Comparison of ENCODE assay signal across 1 cellular context in the genomic region with DNA sequence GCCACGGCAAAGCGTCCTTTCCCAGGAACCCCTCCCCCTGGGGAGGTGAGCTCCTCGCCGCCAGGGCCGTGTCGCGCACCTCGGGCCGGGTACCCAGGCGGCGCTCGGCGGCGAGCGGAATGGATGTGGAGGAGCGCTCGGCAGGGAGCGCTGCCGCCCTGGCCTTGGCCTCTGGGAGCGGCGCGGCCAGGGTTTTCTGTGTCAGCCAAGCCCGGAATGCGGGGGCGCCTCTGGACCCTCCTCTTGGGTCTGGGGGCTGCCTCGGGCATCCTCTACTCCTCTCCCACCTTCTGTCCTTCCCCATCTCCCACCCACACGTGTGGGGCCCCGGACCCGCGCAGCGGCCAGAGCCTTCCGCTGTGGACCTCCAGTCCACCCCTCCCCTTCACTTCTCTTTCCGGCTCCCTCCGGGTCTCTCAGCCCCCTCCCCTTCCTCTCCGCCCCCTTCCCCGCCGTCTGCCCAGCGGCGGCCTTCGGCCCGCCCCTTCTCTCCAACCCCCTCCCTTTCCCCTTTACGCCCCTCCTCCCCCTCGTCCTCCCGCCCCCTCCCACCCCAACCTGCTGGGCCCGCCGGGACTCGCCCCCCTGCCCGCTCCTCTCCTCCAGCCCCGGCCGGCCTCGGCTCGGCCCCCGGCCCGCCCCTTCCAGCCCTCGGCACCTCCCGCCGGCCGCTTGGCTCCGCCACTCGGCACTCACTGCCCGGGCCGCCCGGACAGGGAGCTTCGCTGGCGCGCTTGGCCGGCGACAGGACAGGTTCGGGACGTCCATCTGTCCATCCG.
TF ChIP-seq lines count a peak whose summit lies in the region.

A gene (plus strand): TSS at position 684 of the 779 bp plus-strand sequence. CDS start 129 bp downstream, outside the sequence.

TF ChIP-seq in K562, 482 proteins besides CTCF, POLR2A, EP300 and RAD21 (continued from another document and continues in another):
- TF ChIP-seq, protein P1, sequence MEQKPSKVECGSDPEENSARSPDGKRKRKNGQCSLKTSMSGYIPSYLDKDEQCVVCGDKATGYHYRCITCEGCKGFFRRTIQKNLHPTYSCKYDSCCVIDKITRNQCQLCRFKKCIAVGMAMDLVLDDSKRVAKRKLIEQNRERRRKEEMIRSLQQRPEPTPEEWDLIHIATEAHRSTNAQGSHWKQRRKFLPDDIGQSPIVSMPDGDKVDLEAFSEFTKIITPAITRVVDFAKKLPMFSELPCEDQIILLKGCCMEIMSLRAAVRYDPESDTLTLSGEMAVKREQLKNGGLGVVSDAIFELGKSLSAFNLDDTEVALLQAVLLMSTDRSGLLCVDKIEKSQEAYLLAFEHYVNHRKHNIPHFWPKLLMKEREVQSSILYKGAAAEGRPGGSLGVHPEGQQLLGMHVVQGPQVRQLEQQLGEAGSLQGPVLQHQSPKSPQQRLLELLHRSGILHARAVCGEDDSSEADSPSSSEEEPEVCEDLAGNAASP (IDR thresholded peaks at IDR 0.05) = no peak
- TF ChIP-seq TSC22D4 (tag; IDR thresholded peaks at IDR 0.05) (no peak), POLR2G (IDR thresholded peaks at IDR 0.05; ENCODE audit: low read depth, low read length) (peak; percentile 86), MIER1 (IDR thresholded peaks at IDR 0.05; ENCODE audit: low read depth) (no peak), KAT7 (CRISPR knock-in tag; IDR thresholded peaks at IDR 0.05; ENCODE audit: borderline replicate concordance) (no peak), KLF6 (CRISPR knock-in tag; IDR thresholded peaks at IDR 0.05; ENCODE audit: borderline replicate concordance) (no peak), CCNT2 (IDR thresholded peaks at IDR 0.05; ENCODE audit: borderline replicate concordance, extremely low read depth, insufficient read length, low read depth, low read length) (peak; percentile 56), GTF2F1 (IDR thresholded peaks at IDR 0.05; ENCODE audit: low read depth, low read length) (no peak), NFRKB (IDR thresholded peaks at IDR 0.05; ENCODE audit: low read depth) (no peak), RCOR1 (IDR thresholded peaks at IDR 0.05; ENCODE audit: borderline replicate concordance in 1 of 2, low read depth in 2 of 2, low read length in 2 of 2) (peak in 1 of 2 experiments; percentile 16; a peak in 1 of 4 replicates), PRMT5 (CRISPR knock-in tag; IDR thresholded peaks at IDR 0.05) (no peak), HMGN3 (IDR thresholded peaks at IDR 0.05; ENCODE audit: borderline replicate concordance, extremely low read depth, insufficient read length, low read depth, low read length) (peak; percentile 34), ZZZ3 (IDR thresholded peaks at IDR 0.05) (no peak), ZNF384 (IDR thresholded peaks at IDR 0.05; ENCODE audit: low read depth, low read length) (no peak), ZNF75A (CRISPR knock-in tag; IDR thresholded peaks at IDR 0.05) (no peak), CSDE1 (IDR thresholded peaks at IDR 0.05) (no peak), MTA3 (IDR thresholded peaks at IDR 0.05; ENCODE audit: borderline replicate concordance) (peak; percentile 28; the same call in 1 of the 2 replicates), CBX5 (IDR thresholded peaks at IDR 0.05; ENCODE audit: borderline replicate concordance, low read depth) (no peak), PHTF2 (CRISPR knock-in tag; IDR thresholded peaks at IDR 0.05) (no peak), ZNF263 (CRISPR knock-in tag; IDR thresholded peaks at IDR 0.05; ENCODE audit: borderline replicate concordance) (peak; percentile 14; the same call in 1 of the 2 replicates), NFYB (IDR thresholded peaks at IDR 0.05; ENCODE audit: extremely low read depth, insufficient read length) (no peak), TEAD1 (CRISPR knock-in tag; IDR thresholded peaks at IDR 0.05) (peak; percentile 26 to 88; a peak in 1 of 4 replicates), STAT5A (IDR thresholded peaks at IDR 0.05; ENCODE audit: borderline replicate concordance, low read length) (no peak), IRF2 (CRISPR knock-in tag; IDR thresholded peaks at IDR 0.05) (no peak), RBM17 (IDR thresholded peaks at IDR 0.05; ENCODE audit: borderline replicate concordance, low read depth, low read length) (no peak), FOXA1 (IDR thresholded peaks at IDR 0.05; ENCODE audit: borderline replicate concordance) (no peak)
- TF ChIP-seq, protein P2, sequence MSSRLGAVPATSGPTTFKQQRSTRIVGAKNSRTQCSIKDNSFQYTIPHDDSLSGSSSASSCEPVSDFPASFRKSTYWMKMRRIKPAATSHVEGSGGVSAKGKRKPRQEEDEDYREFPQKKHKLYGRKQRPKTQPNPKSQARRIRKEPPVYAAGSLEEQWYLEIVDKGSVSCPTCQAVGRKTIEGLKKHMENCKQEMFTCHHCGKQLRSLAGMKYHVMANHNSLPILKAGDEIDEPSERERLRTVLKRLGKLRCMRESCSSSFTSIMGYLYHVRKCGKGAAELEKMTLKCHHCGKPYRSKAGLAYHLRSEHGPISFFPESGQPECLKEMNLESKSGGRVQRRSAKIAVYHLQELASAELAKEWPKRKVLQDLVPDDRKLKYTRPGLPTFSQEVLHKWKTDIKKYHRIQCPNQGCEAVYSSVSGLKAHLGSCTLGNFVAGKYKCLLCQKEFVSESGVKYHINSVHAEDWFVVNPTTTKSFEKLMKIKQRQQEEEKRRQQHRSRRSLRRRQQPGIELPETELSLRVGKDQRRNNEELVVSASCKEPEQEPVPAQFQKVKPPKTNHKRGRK (tag; IDR thresholded peaks at IDR 0.05) = no peak
- TF ChIP-seq, protein P3, sequence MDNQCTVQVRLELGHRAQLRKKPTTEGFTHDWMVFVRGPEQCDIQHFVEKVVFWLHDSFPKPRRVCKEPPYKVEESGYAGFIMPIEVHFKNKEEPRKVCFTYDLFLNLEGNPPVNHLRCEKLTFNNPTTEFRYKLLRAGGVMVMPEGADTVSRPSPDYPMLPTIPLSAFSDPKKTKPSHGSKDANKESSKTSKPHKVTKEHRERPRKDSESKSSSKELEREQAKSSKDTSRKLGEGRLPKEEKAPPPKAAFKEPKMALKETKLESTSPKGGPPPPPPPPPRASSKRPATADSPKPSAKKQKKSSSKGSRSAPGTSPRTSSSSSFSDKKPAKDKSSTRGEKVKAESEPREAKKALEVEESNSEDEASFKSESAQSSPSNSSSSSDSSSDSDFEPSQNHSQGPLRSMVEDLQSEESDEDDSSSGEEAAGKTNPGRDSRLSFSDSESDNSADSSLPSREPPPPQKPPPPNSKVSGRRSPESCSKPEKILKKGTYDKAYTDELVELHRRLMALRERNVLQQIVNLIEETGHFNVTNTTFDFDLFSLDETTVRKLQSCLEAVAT (IDR thresholded peaks at IDR 0.05) = no peak
- TF ChIP-seq, protein P4, sequence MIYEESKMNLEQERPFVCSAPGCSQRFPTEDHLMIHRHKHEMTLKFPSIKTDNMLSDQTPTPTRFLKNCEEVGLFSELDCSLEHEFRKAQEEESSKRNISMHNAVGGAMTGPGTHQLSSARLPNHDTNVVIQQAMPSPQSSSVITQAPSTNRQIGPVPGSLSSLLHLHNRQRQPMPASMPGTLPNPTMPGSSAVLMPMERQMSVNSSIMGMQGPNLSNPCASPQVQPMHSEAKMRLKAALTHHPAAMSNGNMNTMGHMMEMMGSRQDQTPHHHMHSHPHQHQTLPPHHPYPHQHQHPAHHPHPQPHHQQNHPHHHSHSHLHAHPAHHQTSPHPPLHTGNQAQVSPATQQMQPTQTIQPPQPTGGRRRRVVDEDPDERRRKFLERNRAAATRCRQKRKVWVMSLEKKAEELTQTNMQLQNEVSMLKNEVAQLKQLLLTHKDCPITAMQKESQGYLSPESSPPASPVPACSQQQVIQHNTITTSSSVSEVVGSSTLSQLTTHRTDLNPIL (CRISPR knock-in tag; IDR thresholded peaks at IDR 0.05) = no peak
- TF ChIP-seq, protein P5, sequence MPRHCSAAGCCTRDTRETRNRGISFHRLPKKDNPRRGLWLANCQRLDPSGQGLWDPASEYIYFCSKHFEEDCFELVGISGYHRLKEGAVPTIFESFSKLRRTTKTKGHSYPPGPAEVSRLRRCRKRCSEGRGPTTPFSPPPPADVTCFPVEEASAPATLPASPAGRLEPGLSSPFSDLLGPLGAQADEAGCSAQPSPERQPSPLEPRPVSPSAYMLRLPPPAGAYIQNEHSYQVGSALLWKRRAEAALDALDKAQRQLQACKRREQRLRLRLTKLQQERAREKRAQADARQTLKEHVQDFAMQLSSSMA (CRISPR knock-in tag; IDR thresholded peaks at IDR 0.05) = no peak
- TF ChIP-seq, protein P6, sequence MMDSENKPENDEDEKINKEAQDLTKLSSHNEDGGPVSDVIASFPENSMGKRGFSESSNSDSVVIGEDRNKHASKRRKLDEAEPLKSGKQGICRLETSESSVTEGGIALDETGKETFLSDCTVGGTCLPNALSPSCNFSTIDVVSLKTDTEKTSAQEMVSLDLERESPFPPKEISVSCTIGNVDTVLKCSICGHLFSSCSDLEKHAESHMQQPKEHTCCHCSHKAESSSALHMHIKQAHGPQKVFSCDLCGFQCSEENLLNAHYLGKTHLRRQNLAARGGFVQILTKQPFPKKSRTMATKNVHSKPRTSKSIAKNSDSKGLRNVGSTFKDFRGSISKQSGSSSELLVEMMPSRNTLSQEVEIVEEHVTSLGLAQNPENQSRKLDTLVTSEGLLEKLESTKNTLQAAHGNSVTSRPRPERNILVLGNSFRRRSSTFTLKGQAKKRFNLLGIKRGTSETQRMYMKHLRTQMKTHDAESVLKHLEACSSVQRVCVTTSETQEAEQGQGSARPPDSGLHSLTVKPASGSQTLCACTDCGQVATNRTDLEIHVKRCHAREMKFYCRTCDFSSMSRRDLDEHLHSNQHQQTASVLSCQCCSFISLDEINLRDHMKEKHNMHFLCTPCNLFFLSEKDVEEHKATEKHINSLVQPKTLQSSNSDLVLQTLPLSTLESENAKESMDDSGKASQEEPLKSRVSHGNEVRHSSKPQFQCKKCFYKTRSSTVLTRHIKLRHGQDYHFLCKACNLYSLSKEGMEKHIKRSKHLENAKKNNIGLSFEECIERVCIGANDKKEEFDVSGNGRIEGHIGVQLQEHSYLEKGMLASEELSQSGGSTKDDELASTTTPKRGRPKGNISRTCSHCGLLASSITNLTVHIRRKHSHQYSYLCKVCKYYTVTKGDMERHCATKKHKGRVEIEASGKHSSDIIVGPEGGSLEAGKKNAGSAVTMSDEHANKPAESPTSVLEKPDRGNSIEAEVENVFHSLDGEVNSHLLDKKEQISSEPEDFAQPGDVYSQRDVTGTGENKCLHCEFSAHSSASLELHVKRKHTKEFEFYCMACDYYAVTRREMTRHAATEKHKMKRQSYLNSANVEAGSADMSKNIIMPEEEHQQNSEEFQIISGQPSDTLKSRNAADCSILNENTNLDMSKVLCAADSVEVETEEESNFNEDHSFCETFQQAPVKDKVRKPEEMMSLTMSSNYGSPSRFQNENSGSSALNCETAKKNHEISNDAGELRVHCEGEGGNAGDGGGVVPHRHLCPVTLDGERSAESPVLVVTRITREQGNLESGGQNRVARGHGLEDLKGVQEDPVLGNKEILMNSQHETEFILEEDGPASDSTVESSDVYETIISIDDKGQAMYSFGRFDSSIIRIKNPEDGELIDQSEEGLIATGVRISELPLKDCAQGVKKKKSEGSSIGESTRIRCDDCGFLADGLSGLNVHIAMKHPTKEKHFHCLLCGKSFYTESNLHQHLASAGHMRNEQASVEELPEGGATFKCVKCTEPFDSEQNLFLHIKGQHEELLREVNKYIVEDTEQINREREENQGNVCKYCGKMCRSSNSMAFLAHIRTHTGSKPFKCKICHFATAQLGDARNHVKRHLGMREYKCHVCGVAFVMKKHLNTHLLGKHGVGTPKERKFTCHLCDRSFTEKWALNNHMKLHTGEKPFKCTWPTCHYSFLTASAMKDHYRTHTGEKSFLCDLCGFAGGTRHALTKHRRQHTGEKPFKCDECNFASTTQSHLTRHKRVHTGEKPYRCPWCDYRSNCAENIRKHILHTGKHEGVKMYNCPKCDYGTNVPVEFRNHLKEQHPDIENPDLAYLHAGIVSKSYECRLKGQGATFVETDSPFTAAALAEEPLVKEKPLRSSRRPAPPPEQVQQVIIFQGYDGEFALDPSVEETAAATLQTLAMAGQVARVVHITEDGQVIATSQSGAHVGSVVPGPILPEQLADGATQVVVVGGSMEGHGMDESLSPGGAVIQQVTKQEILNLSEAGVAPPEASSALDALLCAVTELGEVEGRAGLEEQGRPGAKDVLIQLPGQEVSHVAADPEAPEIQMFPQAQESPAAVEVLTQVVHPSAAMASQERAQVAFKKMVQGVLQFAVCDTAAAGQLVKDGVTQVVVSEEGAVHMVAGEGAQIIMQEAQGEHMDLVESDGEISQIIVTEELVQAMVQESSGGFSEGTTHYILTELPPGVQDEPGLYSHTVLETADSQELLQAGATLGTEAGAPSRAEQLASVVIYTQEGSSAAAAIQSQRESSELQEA (IDR thresholded peaks at IDR 0.05; ENCODE audit: low read depth) = no peak
- TF ChIP-seq, protein P7, sequence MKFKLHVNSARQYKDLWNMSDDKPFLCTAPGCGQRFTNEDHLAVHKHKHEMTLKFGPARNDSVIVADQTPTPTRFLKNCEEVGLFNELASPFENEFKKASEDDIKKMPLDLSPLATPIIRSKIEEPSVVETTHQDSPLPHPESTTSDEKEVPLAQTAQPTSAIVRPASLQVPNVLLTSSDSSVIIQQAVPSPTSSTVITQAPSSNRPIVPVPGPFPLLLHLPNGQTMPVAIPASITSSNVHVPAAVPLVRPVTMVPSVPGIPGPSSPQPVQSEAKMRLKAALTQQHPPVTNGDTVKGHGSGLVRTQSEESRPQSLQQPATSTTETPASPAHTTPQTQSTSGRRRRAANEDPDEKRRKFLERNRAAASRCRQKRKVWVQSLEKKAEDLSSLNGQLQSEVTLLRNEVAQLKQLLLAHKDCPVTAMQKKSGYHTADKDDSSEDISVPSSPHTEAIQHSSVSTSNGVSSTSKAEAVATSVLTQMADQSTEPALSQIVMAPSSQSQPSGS (CRISPR knock-in tag; IDR thresholded peaks at IDR 0.05) = no peak
- TF ChIP-seq, protein P8, sequence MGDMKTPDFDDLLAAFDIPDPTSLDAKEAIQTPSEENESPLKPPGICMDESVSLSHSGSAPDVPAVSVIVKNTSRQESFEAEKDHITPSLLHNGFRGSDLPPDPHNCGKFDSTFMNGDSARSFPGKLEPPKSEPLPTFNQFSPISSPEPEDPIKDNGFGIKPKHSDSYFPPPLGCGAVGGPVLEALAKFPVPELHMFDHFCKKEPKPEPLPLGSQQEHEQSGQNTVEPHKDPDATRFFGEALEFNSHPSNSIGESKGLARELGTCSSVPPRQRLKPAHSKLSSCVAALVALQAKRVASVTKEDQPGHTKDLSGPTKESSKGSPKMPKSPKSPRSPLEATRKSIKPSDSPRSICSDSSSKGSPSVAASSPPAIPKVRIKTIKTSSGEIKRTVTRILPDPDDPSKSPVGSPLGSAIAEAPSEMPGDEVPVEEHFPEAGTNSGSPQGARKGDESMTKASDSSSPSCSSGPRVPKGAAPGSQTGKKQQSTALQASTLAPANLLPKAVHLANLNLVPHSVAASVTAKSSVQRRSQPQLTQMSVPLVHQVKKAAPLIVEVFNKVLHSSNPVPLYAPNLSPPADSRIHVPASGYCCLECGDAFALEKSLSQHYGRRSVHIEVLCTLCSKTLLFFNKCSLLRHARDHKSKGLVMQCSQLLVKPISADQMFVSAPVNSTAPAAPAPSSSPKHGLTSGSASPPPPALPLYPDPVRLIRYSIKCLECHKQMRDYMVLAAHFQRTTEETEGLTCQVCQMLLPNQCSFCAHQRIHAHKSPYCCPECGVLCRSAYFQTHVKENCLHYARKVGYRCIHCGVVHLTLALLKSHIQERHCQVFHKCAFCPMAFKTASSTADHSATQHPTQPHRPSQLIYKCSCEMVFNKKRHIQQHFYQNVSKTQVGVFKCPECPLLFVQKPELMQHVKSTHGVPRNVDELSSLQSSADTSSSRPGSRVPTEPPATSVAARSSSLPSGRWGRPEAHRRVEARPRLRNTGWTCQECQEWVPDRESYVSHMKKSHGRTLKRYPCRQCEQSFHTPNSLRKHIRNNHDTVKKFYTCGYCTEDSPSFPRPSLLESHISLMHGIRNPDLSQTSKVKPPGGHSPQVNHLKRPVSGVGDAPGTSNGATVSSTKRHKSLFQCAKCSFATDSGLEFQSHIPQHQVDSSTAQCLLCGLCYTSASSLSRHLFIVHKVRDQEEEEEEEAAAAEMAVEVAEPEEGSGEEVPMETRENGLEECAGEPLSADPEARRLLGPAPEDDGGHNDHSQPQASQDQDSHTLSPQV (IDR thresholded peaks at IDR 0.05) = no peak
